ENCODE assay signal across 8 cellular contexts in genomic region chr9:131402738-131403492, GRCh38. TPM values are rescaled to one million over a fixed set of nuclear protein-coding genes. Genes with fewer than 3 reads are reported as not detected.
DNase-seq lines count a peak whose midpoint lies in the region; ATAC-seq and TF ChIP-seq lines count a peak whose summit lies in the region.

No MANE protein-coding gene starts in this region.

- H3K79me2 ChIP-seq in hepatocyte, result peaks cover 100% of the 10 kb centered on the region

- peaks cover 72% of the 10 kb centered on the region for H3K4me1 Mint-ChIP-seq in CD14-positive monocyte

- in situ Hi-C loops in astrocyte of the spinal cord (cut with HindIII; ENCODE audit: low sequenced_read_pairs), result no loop called here

- H3K9me2 ChIP-seq in hepatocyte (replicated peaks; ENCODE audit: insufficient read depth), result no peaks in the 10 kb centered on the region

- peaks cover 65% of the 10 kb centered on the region for H3K4me1 ChIP-seq in hepatocyte (ENCODE audit: insufficient read depth)
- peaks cover 60% of the 10 kb centered on the region for H3K4me1 ChIP-seq in rectal smooth muscle tissue (ENCODE audit: control insufficient read depth, insufficient read depth, low read length)

- no peaks in the 10 kb centered on the region for H3K27me3 Mint-ChIP-seq in CD14-positive monocyte (ENCODE audit: low read depth in 3 of 3)

- H3K4me3 ChIP-seq in astrocyte of the spinal cord (ENCODE audit: low read depth, low read length) (no peak overlapping the region), hepatocyte (no peak overlapping the region), rectal smooth muscle tissue (ENCODE audit: low read length) (peak overlapping the region; percentile 43)

- peaks cover 0 to 14% of the 10 kb centered on the region in 2 donors for H3K36me3 Mint-ChIP-seq in CD14-positive monocyte

- H3K27ac Mint-ChIP-seq in CD14-positive monocyte, result peak overlapping the region in 4 of 7 donors; percentile 28 to 61 (median 48)

- H3K9ac ChIP-seq in rectal smooth muscle tissue (ENCODE audit: low read length), result no peak overlapping the region

- no peak overlapping the region for H2AFZ ChIP-seq in hepatocyte

- WGBS in hepatocyte (ENCODE audit: low lambda C conversion rate, missing lambda C conversion rate), result 41% methylated on average over 12 of the region's 12 CpGs

- ATAC-seq in HG02623 (IDR thresholded peaks at IDR 0.05; ENCODE audit: unreplicated experiment) (no peak), GM19455 (IDR thresholded peaks at IDR 0.05; ENCODE audit: unreplicated experiment) (no peak)

- H3K27ac ChIP-seq in hepatocyte (peak overlapping the region; percentile 57), rectal smooth muscle tissue (ENCODE audit: low read depth, low read length) (peak overlapping the region; percentile 86)

- no peaks in the 10 kb centered on the region for H3K36me3 ChIP-seq in hepatocyte (replicated peaks; ENCODE audit: insufficient read depth, low read depth)
- H3K36me3 ChIP-seq in rectal smooth muscle tissue (ENCODE audit: control insufficient read depth, insufficient read depth, low read length), result no peaks in the 10 kb centered on the region

- H3K4me2 ChIP-seq in hepatocyte, result peak overlapping the region; percentile 51

- intact Hi-C loops in CD14-positive monocyte (cut with micrococcal nuclease), result no loop called here

- H4K20me1 ChIP-seq in hepatocyte (ENCODE audit: insufficient read depth, poor library complexity, severe bottlenecking), result peaks cover 100% of the 10 kb centered on the region

- H3K4me3 Mint-ChIP-seq in CD14-positive monocyte, result no peak overlapping the region

- H3K9me3 Mint-ChIP-seq in CD14-positive monocyte, result no peaks in the 10 kb centered on the region

- no peak for TF ChIP-seq CTCF in CD14-positive monocyte (IDR thresholded peaks at IDR 0.05)
- no peak for TF ChIP-seq CTCF in astrocyte of the spinal cord (IDR thresholded peaks at IDR 0.05; ENCODE audit: low read depth, low read length)
- no peak for TF ChIP-seq CTCF in hepatocyte (IDR thresholded peaks at IDR 0.05; ENCODE audit: poor library complexity)

- no peaks in the 10 kb centered on the region for H3K9me3 ChIP-seq in hepatocyte (ENCODE audit: low read depth)

- H3K27me3 ChIP-seq in hepatocyte (no peaks in the 10 kb centered on the region), rectal smooth muscle tissue (ENCODE audit: control insufficient read depth, insufficient read depth, low read length) (no peaks in the 10 kb centered on the region)

- DNase-seq in CD14-positive monocyte (ENCODE audit: low spot score), result no peak
- peak; percentile 28 for DNase-seq in NCI-H1092 (lab: John Stamatoyannopoulos, UW)
- DNase-seq in astrocyte of the spinal cord (ENCODE audit: low read depth, low spot score), result peak; percentile 90
- peak; percentile 83 for DNase-seq in hepatocyte (ENCODE audit: low spot score)
- no peak for DNase-seq in activated CD8-positive, alpha-beta memory T cell treated with anti-CD3 and anti-CD28 coated beads, Interleukin-2, amount 50 U/mL, for 4 hours

RNA-seq across cellular contexts. Expression of gene PRRC2B, which starts 9.0 kb away (rescaled TPM):
- polyA plus RNA-seq in CD14-positive monocyte (1 to 10 TPM; 2.8 to 8.6 TPM), hepatocyte (44.6 and 48.2 TPM in 2 replicates)
- total RNA-seq in hepatocyte, result 76.8 and 118 TPM in 2 replicates

Comparison
In these comparisons a context has a peak if more than half of its experiments do, and no peak if none do; other contexts are left out.
1. DNase-seq: peak in NCI-H1092 (single experiment), astrocyte of the spinal cord (single experiment) and hepatocyte (single experiment); none in CD14-positive monocyte (single experiment) and activated CD8-positive, alpha-beta memory T cell treated with anti-CD3 and anti-CD28 coated beads, Interleukin-2, amount 50 U/mL, for 4 hours (single experiment).